ENCODE assay signal across 1 cellular context in the genomic region with DNA sequence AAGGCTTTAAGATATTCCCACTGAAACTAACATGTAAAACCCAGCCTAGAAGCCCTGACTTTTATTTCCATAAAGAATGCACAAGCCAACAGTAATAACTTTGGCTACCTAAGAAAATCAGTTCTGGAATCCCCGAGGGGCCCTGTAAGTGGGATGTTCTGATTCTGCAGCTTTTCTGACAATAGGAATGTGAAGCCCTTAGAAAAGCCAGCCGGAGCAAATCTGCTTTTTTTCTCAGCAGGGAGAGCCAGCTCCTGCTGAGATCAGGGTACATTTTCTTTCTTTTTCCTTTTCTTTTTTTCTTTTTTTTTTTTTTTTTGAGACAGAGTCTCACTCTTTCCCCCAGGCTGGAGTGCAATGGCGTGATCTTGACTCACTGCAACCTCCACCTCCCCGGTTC.
TF ChIP-seq lines count a peak whose summit lies in the region.

No MANE protein-coding gene starts in this region.

TF ChIP-seq in HEK293, 187 proteins besides CTCF, POLR2A, EP300 and RAD21 (continued from another document):
- TF ChIP-seq GFI1B (tag by site-specific recombination; IDR thresholded peaks at IDR 0.05), result 0 out of 2 replicates have a peak, but pooled peaks have one; percentile 34
